In the genomic region with DNA sequence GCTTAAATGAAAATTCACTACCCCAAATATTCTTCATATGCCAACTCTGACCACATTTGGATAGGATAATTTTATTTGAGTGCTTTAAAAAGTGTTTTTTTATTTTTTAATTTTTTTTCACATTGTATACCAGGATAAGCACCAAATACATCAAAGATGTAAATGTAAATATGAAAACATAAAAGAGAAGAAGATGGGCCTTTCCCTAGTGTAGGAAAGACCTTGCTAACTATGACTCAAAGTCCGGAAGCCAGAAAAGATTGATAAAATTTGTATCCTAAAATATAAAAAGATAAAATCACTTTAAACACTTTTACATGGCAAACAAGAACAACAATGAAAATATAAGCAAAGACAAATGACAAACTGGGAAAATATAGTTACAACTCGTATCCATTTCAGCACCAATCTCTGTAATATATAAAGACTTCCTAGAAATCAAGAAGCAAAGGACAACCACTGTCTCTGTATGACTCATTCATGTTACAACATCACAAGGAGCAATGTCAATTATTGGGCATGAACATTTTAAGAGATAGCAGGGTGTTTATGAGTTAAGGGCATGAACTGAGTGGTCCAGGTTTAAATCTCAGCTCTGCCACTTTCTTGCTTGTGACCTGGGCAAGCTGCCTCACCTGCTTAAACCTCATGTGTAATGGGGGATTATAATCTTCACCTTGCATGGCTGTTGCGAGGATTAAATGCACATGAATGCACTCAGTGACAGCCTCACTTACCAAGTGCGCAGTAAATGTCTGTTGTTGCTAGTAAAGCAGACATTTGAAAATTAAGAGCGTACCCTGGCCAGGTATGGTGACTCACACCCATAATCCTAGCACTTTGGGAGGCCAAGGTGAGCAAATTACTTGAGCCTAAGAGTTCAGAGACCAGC, we compare ENCODE assay signal across 11 cellular contexts. TPM values are rescaled to one million over a fixed set of nuclear protein-coding genes. Genes with fewer than 3 reads are reported as not detected.
DNase-seq lines count a peak whose midpoint lies in the region; TF ChIP-seq lines count a peak whose summit lies in the region.
"Had no signal": no experiment of that assay in that cellular context is flagged by ENCODE, and none has a peak within 500 bp of the region (broad histone marks: within the 10 kb centered on the region; RNA-seq: fewer than 3 reads in every experiment).

No MANE protein-coding gene starts in this region.

- no peak overlapping the region for H3K27ac ChIP-seq in caudate nucleus (ENCODE audit: low read depth, low read length)

- DNase-seq in ELR (ENCODE audit: low read depth) (peak; percentile 30), Kasumi-1 (lab: John Stamatoyannopoulos, UW) (peak; percentile 5 to 17), SKM-1 (lab: John Stamatoyannopoulos, UW; ENCODE audit: unreplicated experiment) (peak; percentile 20), fibroblast of villous mesenchyme (ENCODE audit: low read depth) (peak; percentile 71), mucosa of gallbladder (ENCODE audit: low spot score) (no peak), caudate nucleus (lab: John Stamatoyannopoulos, UW) (no peak), NCI-H345 treated with DMSO at 0.1 percent for 48 hours (lab: John Stamatoyannopoulos, UW; ENCODE audit: unreplicated experiment) (no peak), COR-L47 (lab: John Stamatoyannopoulos, UW) (no peak)
- DNase-seq: activated CD4-positive, alpha-beta T cell treated with anti-CD3 and anti-CD28 coated beads for 1 hour; C1 segment of cervical spinal cord; dorsolateral prefrontal cortex had no signal

- TF ChIP-seq CTCF in fibroblast of villous mesenchyme (IDR thresholded peaks at IDR 0.05; ENCODE audit: insufficient read depth, low read depth, low read length): no peak

- H3K4me3 ChIP-seq in fibroblast of villous mesenchyme (ENCODE audit: low read depth, low read length): no peak overlapping the region
- H3K4me3 ChIP-seq: dorsolateral prefrontal cortex had no signal

RNA-seq across cellular contexts. Expression of gene ARHGEF3, which starts 25.3 kb away (rescaled TPM):
- total RNA-seq in fibroblast of villous mesenchyme (5.5 and 6.5 TPM in 2 replicates), mucosa of gallbladder (44.5 TPM)

Comparison
In these comparisons a context has a peak if more than half of its experiments do, and no peak if none do; other contexts are left out.
1. DNase-seq: peak in ELR (single experiment), Kasumi-1 (2 of 2), SKM-1 (single experiment) and fibroblast of villous mesenchyme (single experiment); none in mucosa of gallbladder (single experiment), caudate nucleus (0 of 61), NCI-H345 treated with DMSO at 0.1 percent for 48 hours (single experiment) and COR-L47 (single experiment).